ENCODE assay signal across 10 cellular contexts in genomic region chr10:69338133-69338456, GRCh38. TPM values are rescaled to one million over a fixed set of nuclear protein-coding genes. Genes with fewer than 3 reads are reported as not detected.
DNase-seq lines count a peak whose midpoint lies in the region; ATAC-seq and TF ChIP-seq lines count a peak whose summit lies in the region.
"Had no signal": no experiment of that assay in that cellular context is flagged by ENCODE, and none has a peak within 500 bp of the region (broad histone marks: within the 10 kb centered on the region; RNA-seq: fewer than 3 reads in every experiment).

No MANE protein-coding gene starts in this region.

- peak overlapping the region; percentile 69 to 100 (median 95) for H3K4me2 ChIP-seq in BLaER1 treated with 17β-estradiol and CSF1 and Interleukin-3, amounts not matched to agents 10 nM and 100 nM

- no peak for ATAC-seq in activated T-helper 17 cell treated with anti-CD3 and anti-CD28 coated beads, Interleukin-2, amount 50 U/mL, for 72 hours (replicated peaks)
- ATAC-seq in heart left ventricle (peak in 2 of 4 donors; percentile 2 to 3), GM21367 (IDR thresholded peaks at IDR 0.05; ENCODE audit: unreplicated experiment) (no peak), GM18873 (IDR thresholded peaks at IDR 0.05; ENCODE audit: low FRiP score, unreplicated experiment) (no peak), HG02973 (IDR thresholded peaks at IDR 0.05; ENCODE audit: unreplicated experiment) (no peak)

- H3K27me3 Mint-ChIP-seq in activated T-helper 17 cell treated with anti-CD3 and anti-CD28 coated beads, Interleukin-2, amount 50 U/mL, for 72 hours: no peaks in the 10 kb centered on the region

- peaks cover 83 to 100% (median 97%) of the 10 kb centered on the region in 10 experiments for H3K4me1 ChIP-seq in BLaER1 treated with 17β-estradiol and CSF1 and Interleukin-3, amounts not matched to agents 10 nM and 100 nM
- H3K4me1 ChIP-seq in heart left ventricle (peaks cover 36 to 96% (median 72%) of the 10 kb centered on the region in 12 donors), rectal smooth muscle tissue (ENCODE audit: control insufficient read depth, insufficient read depth, low read length) (peaks cover 23% of the 10 kb centered on the region)

- H4K20me1 ChIP-seq in BLaER1 treated with 17β-estradiol and CSF1 and Interleukin-3, amounts not matched to agents 10 nM and 100 nM: peaks cover 0 to 31% (median 5%) of the 10 kb centered on the region in 11 experiments; a peak in 8 of 22 replicates

- H3K4me3 ChIP-seq in BLaER1 treated with 17β-estradiol and CSF1 and Interleukin-3, amounts not matched to agents 10 nM and 100 nM: peak overlapping the region in 8 of 10 experiments; percentile 17 to 63 (median 38); a peak in 15 of 20 replicates
- H3K4me3 ChIP-seq in heart left ventricle: peak overlapping the region in 1 of 12 donors; percentile 12
- H3K4me3 ChIP-seq in rectal smooth muscle tissue (ENCODE audit: low read length): no peak overlapping the region
- H3K4me3 ChIP-seq: mucosa of descending colon had no signal

- 73 to 93% (median 79%) methylated on average over 3 to 8 of the region's 8 CpGs for WGBS in heart left ventricle, 4 donors

- peak overlapping the region; percentile 68 to 96 (median 89) for H3K27ac ChIP-seq in BLaER1 treated with 17β-estradiol and CSF1 and Interleukin-3, amounts not matched to agents 10 nM and 100 nM
- H3K27ac ChIP-seq in heart left ventricle (peak overlapping the region; percentile 16 to 89 (median 63)), rectal smooth muscle tissue (ENCODE audit: low read depth, low read length) (peak overlapping the region; percentile 0)

- H3K4me1 Mint-ChIP-seq in activated T-helper 17 cell treated with anti-CD3 and anti-CD28 coated beads, Interleukin-2, amount 50 U/mL, for 72 hours: peaks cover 55% of the 10 kb centered on the region

- H3K9me3 Mint-ChIP-seq in activated T-helper 17 cell treated with anti-CD3 and anti-CD28 coated beads, Interleukin-2, amount 50 U/mL, for 72 hours: no peaks in the 10 kb centered on the region

- intact Hi-C loops in heart left ventricle (cut with DNase I): loop anchor here in 1 of 10 donors (5.0 kb wide), 1 partner anchor 39 kb away; no protein-coding TSS in a partner anchor

- H3K36me3 ChIP-seq in BLaER1 treated with 17β-estradiol and CSF1 and Interleukin-3, amounts not matched to agents 10 nM and 100 nM: peaks cover 0 to 12% (median 5%) of the 10 kb centered on the region in 11 experiments; a peak in 6 of 22 replicates
- no peaks in the 10 kb centered on the region for H3K36me3 ChIP-seq in heart left ventricle
- H3K36me3 ChIP-seq in rectal smooth muscle tissue (ENCODE audit: control insufficient read depth, insufficient read depth, low read length): no peaks in the 10 kb centered on the region

- H3K4me3 Mint-ChIP-seq in activated T-helper 17 cell treated with anti-CD3 and anti-CD28 coated beads, Interleukin-2, amount 50 U/mL, for 72 hours: no peak overlapping the region

- H3K27me3 ChIP-seq in BLaER1 treated with 17β-estradiol and CSF1 and Interleukin-3, amounts not matched to agents 10 nM and 100 nM: no peaks in the 10 kb centered on the region
- H3K27me3 ChIP-seq in heart left ventricle (no peaks in the 10 kb centered on the region), rectal smooth muscle tissue (ENCODE audit: control insufficient read depth, insufficient read depth, low read length) (no peaks in the 10 kb centered on the region)

- no peaks in the 10 kb centered on the region for H3K9me3 ChIP-seq in BLaER1 treated with 17β-estradiol and CSF1 and Interleukin-3, amounts not matched to agents 10 nM and 100 nM (replicated peaks in 1 of 11)
- H3K9me3 ChIP-seq in heart left ventricle: no peaks in the 10 kb centered on the region
- H3K9me3 ChIP-seq: mucosa of descending colon had no signal

- no peak for TF ChIP-seq POLR2A in heart left ventricle (IDR thresholded peaks at IDR 0.05)

- in situ Hi-C loops in ACHN (cut with HindIII; ENCODE audit: low pct_ligation_motif_present, low pct_unique_long_range_greater_than_20kb, low sequenced_read_pairs): no loop called here

- no peak for TF ChIP-seq CTCF in heart left ventricle (IDR thresholded peaks at IDR 0.05)

- peaks cover 69% of the 10 kb centered on the region for H3K36me3 Mint-ChIP-seq in activated T-helper 17 cell treated with anti-CD3 and anti-CD28 coated beads, Interleukin-2, amount 50 U/mL, for 72 hours (ENCODE audit: low read depth)

- peak overlapping the region; percentile 44 to 84 (median 75) for H3K9ac ChIP-seq in BLaER1 treated with 17β-estradiol and CSF1 and Interleukin-3, amounts not matched to agents 10 nM and 100 nM
- H3K9ac ChIP-seq in rectal smooth muscle tissue (ENCODE audit: low read length): no peak overlapping the region

- H3K27ac Mint-ChIP-seq in activated T-helper 17 cell treated with anti-CD3 and anti-CD28 coated beads, Interleukin-2, amount 50 U/mL, for 72 hours: peak overlapping the region; percentile 31

- DNase-seq in heart left ventricle: no peak
- no peak for DNase-seq in ACHN
- DNase-seq: mucosa of descending colon; stimulated activated CD4-positive, alpha-beta T cell treated with anti-CD3 and anti-CD28 coated beads, Interleukin-4, amount 100 ng/mL, for 4 hours had no signal

RNA-seq across cellular contexts. Expression of gene HK1, which starts 59.8 kb away (rescaled TPM):
- 100 to 1,000 TPM; 216 to 221 TPM for total RNA-seq in activated T-helper 17 cell treated with anti-CD3 and anti-CD28 coated beads, Interleukin-2, amount 50 U/mL, for 72 hours
- 100 to 1,000 TPM; 194 to 310 (median 227) TPM for total RNA-seq in heart left ventricle
- polyA plus RNA-seq in heart left ventricle: 100 to 1,000 TPM in 1 of 2 donors, 10 to 100 TPM in 1; 83.0 to 284 TPM

Comparison
In these comparisons a context has a peak if more than half of its experiments do, and no peak if none do; other contexts are left out.
1. H3K27ac ChIP-seq: peak in every context shown above with its lines; median percentile 89 in BLaER1 treated with 17β-estradiol and CSF1 and Interleukin-3, amounts not matched to agents 10 nM and 100 nM; 63 in heart left ventricle; 0 in rectal smooth muscle tissue.